ENCODE assay signal across 19 cellular contexts in genomic region chr1:162217674-162218073, GRCh38.
DNase-seq lines count a peak whose midpoint lies in the region; ATAC-seq and TF ChIP-seq lines count a peak whose summit lies in the region.
"Had no signal": no experiment of that assay in that cellular context is flagged by ENCODE, and none has a peak within 500 bp of the region (broad histone marks: within the 10 kb centered on the region; RNA-seq: fewer than 3 reads in every experiment).

No MANE protein-coding gene starts in this region.

- CTCF ChIA-PET in Panc1 (lab: Charles Lee): no interaction called here

- POLR2A ChIA-PET in Panc1 (lab: Charles Lee): no interaction called here

- no peak overlapping the region for H3K4me3 ChIP-seq in Panc1 (ENCODE audit: low read depth in 2 of 2, low read length in 2 of 2)
- H3K4me3 ChIP-seq in upper lobe of left lung: no peak overlapping the region
- H3K4me3 ChIP-seq: Peyer's patch had no signal

- no peak for ATAC-seq in Panc1
- no peak for ATAC-seq in upper lobe of left lung (ENCODE audit: low FRiP score in 2 of 2)
- ATAC-seq: CD8-positive, alpha-beta T cell; HepG2 had no signal

- TF ChIP-seq EP300 in upper lobe of left lung (IDR thresholded peaks at IDR 0.05): no peak

- peak; percentile 26 for DNase-seq in NCI-H2171 treated with DMSO at 0.1 percent for 48 hours (lab: John Stamatoyannopoulos, UW)
- no peak for DNase-seq in NCI-H2171 (lab: John Stamatoyannopoulos, UW)
- no peak for DNase-seq in Panc1 (ENCODE audit: low read depth, low spot score)
- peak; percentile 17 for DNase-seq in islet precursor cell
- no peak for DNase-seq in upper lobe of left lung
- no peak for DNase-seq in NCI-H526 treated with DMSO at 0.1 percent for 48 hours (lab: John Stamatoyannopoulos, UW)
- no peak for DNase-seq in activated CD8-positive, alpha-beta memory T cell treated with anti-CD3 and anti-CD28 coated beads, Interleukin-2, amount 50 U/mL, for 48 hours
- no peak for DNase-seq in activated CD8-positive, alpha-beta memory T cell treated with anti-CD3 and anti-CD28 coated beads for 24 hours
- DNase-seq: 8988T; CD8-positive, alpha-beta T cell; DND-41; NCI-H1048; NCI-H1436 treated with DMSO at 0.1 percent for 48 hours; NCI-H2029 treated with DMSO at 0.1 percent for 48 hours; NCI-H226; Peyer's patch; SHP77 treated with DMSO at 0.1 percent for 48 hours had no signal

- TF ChIP-seq POLR2A in upper lobe of left lung (IDR thresholded peaks at IDR 0.05): no peak

- H3K9me3 ChIP-seq in Panc1 (ENCODE audit: control insufficient read depth, insufficient read depth, low read depth, low read length): no peaks in the 10 kb centered on the region
- no peaks in the 10 kb centered on the region for H3K9me3 ChIP-seq in upper lobe of left lung
- H3K9me3 ChIP-seq: Peyer's patch had no signal

- H3K4me1 ChIP-seq in Panc1 (ENCODE audit: control insufficient read depth, insufficient read depth, low read length) (peaks cover 94% of the 10 kb centered on the region), upper lobe of left lung (peaks cover 6 to 38% (median 22%) of the 10 kb centered on the region in 4 donors)

- TF ChIP-seq CTCF in Panc1 (IDR thresholded peaks at IDR 0.05) (no peak), upper lobe of left lung (IDR thresholded peaks at IDR 0.05) (no peak)

- H3K36me3 ChIP-seq in Panc1 (ENCODE audit: control insufficient read depth, insufficient read depth, low read length): no peaks in the 10 kb centered on the region
- H3K36me3 ChIP-seq in upper lobe of left lung: no peaks in the 10 kb centered on the region
- H3K36me3 ChIP-seq: Peyer's patch had no signal

- WGBS in upper lobe of left lung, 2 donors: 63 to 91% methylated on average over 1 of the region's 1 CpG

- BruUV-seq in Panc1 (replicated peaks; lab: Mats Ljungman, UMichigan): no TSS peak

- in situ Hi-C loops in Panc1 (cut with HindIII; ENCODE audit: low pct_unique_long_range_greater_than_20kb, low sequenced_read_pairs): no loop called here

- H3K27me3 ChIP-seq in Panc1 (ENCODE audit: control insufficient read depth, insufficient read depth, low read length) (no peaks in the 10 kb centered on the region), upper lobe of left lung (no peaks in the 10 kb centered on the region)
- H3K27me3 ChIP-seq: Peyer's patch had no signal

- peak overlapping the region; percentile 98 for H3K27ac ChIP-seq in Panc1 (ENCODE audit: low read length)
- H3K27ac ChIP-seq in upper lobe of left lung: peak overlapping the region in 3 of 4 donors; percentile 27 to 40 (median 35)
- H3K27ac ChIP-seq: KMS-11, Peyer's patch had no signal

- intact Hi-C loops in Panc1 (cut with micrococcal nuclease; ENCODE audit: unreplicated experiment): no loop called here

Comparison
In these comparisons a context has a peak if more than half of its experiments do, and no peak if none do; other contexts are left out.
1. DNase-seq: peak in NCI-H2171 treated with DMSO at 0.1 percent for 48 hours (single experiment) and islet precursor cell (single experiment); none in NCI-H2171 (single experiment), Panc1 (single experiment), upper lobe of left lung (0 of 2), NCI-H526 treated with DMSO at 0.1 percent for 48 hours (single experiment), activated CD8-positive, alpha-beta memory T cell treated with anti-CD3 and anti-CD28 coated beads, Interleukin-2, amount 50 U/mL, for 48 hours (single experiment) and activated CD8-positive, alpha-beta memory T cell treated with anti-CD3 and anti-CD28 coated beads for 24 hours (single experiment).